ENCODE assay signal across 17 cellular contexts in the genomic region with DNA sequence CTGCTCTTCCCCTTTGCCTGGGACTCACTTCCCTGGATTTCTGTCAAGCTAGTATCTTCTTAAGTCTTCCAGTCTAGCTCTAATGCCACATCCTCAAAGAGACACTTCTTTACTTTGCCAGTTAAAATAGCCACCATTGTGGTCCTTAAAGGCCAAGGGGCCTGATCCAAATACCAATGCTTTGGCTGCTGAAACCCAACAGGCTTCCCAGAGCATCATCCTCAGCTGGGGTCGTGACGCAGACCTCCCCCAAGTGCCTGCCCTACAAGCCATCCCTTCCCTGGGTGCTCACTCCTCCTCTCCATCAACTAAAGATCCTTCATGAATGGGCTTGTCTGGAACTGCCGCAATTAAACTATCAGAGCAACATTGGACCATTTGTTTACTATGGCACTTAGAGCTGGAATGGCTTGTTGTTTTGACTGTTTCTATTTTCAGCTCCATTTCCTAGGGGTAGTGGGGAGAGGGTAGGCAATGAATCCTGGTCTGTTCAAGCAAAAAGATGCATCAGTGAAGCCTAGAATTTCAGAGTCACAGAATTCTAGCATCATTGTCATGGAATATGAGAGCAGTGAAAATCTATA.
DNase-seq lines count a peak whose midpoint lies in the region; ATAC-seq, FAIRE-seq and TF ChIP-seq lines count a peak whose summit lies in the region.
"Had no signal": no experiment of that assay in that cellular context is flagged by ENCODE, and none has a peak within 500 bp of the region (broad histone marks: within the 10 kb centered on the region; RNA-seq: fewer than 3 reads in every experiment).

No MANE protein-coding gene starts in this region.

- DNase-seq in A549 (ENCODE audit: low read depth in 1 of 2, low spot score in 1 of 2) (no peak), NCI-H1417 treated with DMSO at 0.1 percent for 48 hours (lab: John Stamatoyannopoulos, UW) (peak; percentile 57), epithelial cell of prostate (ENCODE audit: low read depth, low spot score) (no peak), psoas muscle (no peak), cerebellar cortex (ENCODE audit: low spot score) (no peak)
- no peak for DNase-seq in stimulated activated naive CD4-positive, alpha-beta T cell (lab: John Stamatoyannopoulos, UW)
- DNase-seq: activated naive CD4-positive, alpha-beta T cell treated with anti-CD3 and anti-CD28 coated beads, Interleukin-2, amount 10 ng/mL, durations not matched to agents 7 days and 5 days; glutamatergic neuron; kidney; NCI-H187 treated with DMSO at 0.1 percent for 48 hours; stimulated activated CD4-positive, alpha-beta T cell treated with anti-CD3 and anti-CD28 coated beads, Interleukin-4, amount 100 ng/mL, for 24 hours had no signal

- POLR2A ChIA-PET in A549 (lab: Yijun Ruan, JAX): no interaction called here

- no peak for FAIRE-seq in A549 (lab: Jason Lieb, UNC)
- FAIRE-seq: D721Med, H1, kidney had no signal

- H3K4me3 ChIP-seq in A549: no peak overlapping the region
- no peak overlapping the region for H3K4me3 ChIP-seq in psoas muscle
- H3K4me3 ChIP-seq: cardiac muscle cell had no signal

- intact Hi-C loops in psoas muscle (cut with DNase I): no loop called here

- 94% methylated on average over 3 of the region's 3 CpGs for WGBS in A549 (ENCODE audit: missing lambda C conversion rate)
- WGBS in psoas muscle, 3 donors: 42 to 52% (median 44%) methylated on average over 3 of the region's 3 CpGs

- H3K4me1 ChIP-seq in A549 (peaks cover 60% of the 10 kb centered on the region), psoas muscle (peaks cover 40% of the 10 kb centered on the region)

- TF ChIP-seq RAD21 in A549 (conservative IDR thresholded peaks at IDR 0.05 in 1 of 2, IDR thresholded peaks at IDR 0.05 in 1 of 2): no peak

- TF ChIP-seq CTCF in A549 (IDR thresholded peaks at IDR 0.05) (no peak), psoas muscle (IDR thresholded peaks at IDR 0.05) (no peak)

- peak overlapping the region; percentile 58; the same call in 2 of the 3 replicates for H3K4me2 ChIP-seq in A549

- H3K9me3 ChIP-seq in A549 (no peaks in the 10 kb centered on the region), psoas muscle (no peaks in the 10 kb centered on the region)

- ATAC-seq in A549 (no peak), psoas muscle (no peak), HG02870 (IDR thresholded peaks at IDR 0.05; ENCODE audit: unreplicated experiment) (no peak), HG02798 (IDR thresholded peaks at IDR 0.05; ENCODE audit: poor library complexity, unreplicated experiment) (no peak)
- ATAC-seq: stimulated activated effector memory CD8-positive, alpha-beta T cell treated with anti-CD3 and anti-CD28 coated beads, Interleukin-12 subunit alpha, Interleukin-12 subunit beta, amount 100 ng/mL, for 72 hours had no signal

- no peak for TF ChIP-seq EP300 in A549 (IDR thresholded peaks at IDR 0.05)

- CTCF ChIA-PET in A549 (lab: Yijun Ruan, JAX): interaction anchor here (1.3 to 3.0 kb wide), 4 partner anchors 11 to 39 kb away, joined by 5 to 10 read pairs (median 5); no protein-coding TSS in a partner anchor

- H3K36me3 ChIP-seq in psoas muscle (ENCODE audit: insufficient read depth in 1 of 2, low read depth in 1 of 2): no peaks in the 10 kb centered on the region
- H3K36me3 ChIP-seq: cardiac muscle cell had no signal

- TF ChIP-seq POLR2A in A549 (IDR thresholded peaks at IDR 0.05; ENCODE audit: low read length): no peak

- peak overlapping the region; percentile 38 to 71; a peak in 4 of 6 replicates for H3K27ac ChIP-seq in A549
- peak overlapping the region; percentile 69 for H3K27ac ChIP-seq in epithelial cell of prostate
- peak overlapping the region; percentile 78 for H3K27ac ChIP-seq in psoas muscle
- H3K27ac ChIP-seq: cardiac muscle cell had no signal

- H3K27me3 ChIP-seq in psoas muscle (ENCODE audit: insufficient read depth in 3 of 3, low read length in 2 of 3): no peaks in the 10 kb centered on the region
- H3K27me3 ChIP-seq: cardiac muscle cell had no signal

TF ChIP-seq in A549, 52 proteins besides CTCF, POLR2A, EP300 and RAD21:
- no peak for TF ChIP-seq FOSL2 (IDR thresholded peaks at IDR 0.05)
- TF ChIP-seq FOSL2 (CRISPR knock-in tag; IDR thresholded peaks at IDR 0.05): no peak
- no peak for TF ChIP-seq KDM5A (IDR thresholded peaks at IDR 0.05)
- no peak for TF ChIP-seq FOXS1 (CRISPR knock-in tag; IDR thresholded peaks at IDR 0.05)
- TF ChIP-seq FOSB (CRISPR knock-in tag; IDR thresholded peaks at IDR 0.05): no peak
- no peak for TF ChIP-seq RCOR1 (IDR thresholded peaks at IDR 0.05; ENCODE audit: low read depth, low read length)
- TF ChIP-seq HES2 (IDR thresholded peaks at IDR 0.05): no peak
- TF ChIP-seq EHMT2 (IDR thresholded peaks at IDR 0.05; ENCODE audit: low read depth): no peak
- TF ChIP-seq REST (IDR thresholded peaks at IDR 0.05): no peak
